ENCODE assay signal across 32 cellular contexts in genomic region chr18:24466766-24467165, GRCh38. TPM values are rescaled to one million over a fixed set of nuclear protein-coding genes. Genes with fewer than 3 reads are reported as not detected.
"Had no signal": no experiment of that assay in that cellular context is flagged by ENCODE, and none has a peak within 500 bp of the region (broad histone marks: within the 10 kb centered on the region; RNA-seq: fewer than 3 reads in every experiment).

No MANE protein-coding gene starts in this region.

- ATAC-seq: esophagus mucosa; gastrocnemius medialis; left lobe of liver; mucosa of descending colon; natural killer cell treated with Interleukin-12 subunit alpha and Interleukin-12 subunit beta and Interleukin-15 and Interleukin-18, amount 100 ng/mL, for 72 hours; psoas muscle; right cardiac atrium; stimulated activated effector memory CD8-positive, alpha-beta T cell treated with anti-CD3 and anti-CD28 coated beads, Interleukin-12 subunit alpha, Interleukin-12 subunit beta, amount 100 ng/mL, for 72 hours had no signal

- H3K9me3 ChIP-seq: gastrocnemius medialis, mucosa of descending colon, ovary, psoas muscle, sigmoid colon, stomach, thyroid gland, vagina had no signal

- H3K4me1 ChIP-seq: gastrocnemius medialis, psoas muscle, sigmoid colon, stomach, thyroid gland, vagina had no signal

- H3K27ac ChIP-seq: dorsolateral prefrontal cortex, epithelial cell of prostate, gastrocnemius medialis, ovary, psoas muscle, sigmoid colon, stomach, thyroid gland, vagina had no signal

- H3K4me3 ChIP-seq: dorsolateral prefrontal cortex, gastrocnemius medialis, lung, mucosa of descending colon, ovary, psoas muscle, sigmoid colon, stomach, thyroid gland, vagina had no signal

- H3K36me3 ChIP-seq: gastrocnemius medialis, ovary, sigmoid colon, stomach, thyroid gland, vagina had no signal

- DNase-seq: dorsolateral prefrontal cortex; effector CD4-positive, alpha-beta T cell; foreskin fibroblast; gastrocnemius medialis; head of caudate nucleus; mesenchymal stem cell; mucosa of descending colon; naive B cell; nucleus accumbens; ovary; posterior cingulate gyrus; psoas muscle; right cardiac atrium; sigmoid colon; stimulated activated CD4-positive, alpha-beta T cell treated with anti-CD3 and anti-CD28 coated beads, Interleukin-2, amount 100 ng/mL, for 24 hours; stimulated activated CD4-positive, alpha-beta T cell treated with anti-CD3 and anti-CD28 coated beads, Interleukin-4, amount 100 ng/mL, for 24 hours; stimulated activated naive CD4-positive, alpha-beta T cell treated with Interleukin-2 at 50 U/mL for 16 hours; stomach; thyroid gland; trophoblast cell had no signal

- H3K27me3 ChIP-seq: dorsolateral prefrontal cortex, gastrocnemius medialis, ovary, sigmoid colon, stomach, thyroid gland, vagina had no signal

RNA-seq across cellular contexts. Expression of gene HRH4, which starts 6.3 kb away (rescaled TPM):
- total RNA-seq: gastrocnemius medialis, glomerular endothelial cell, mesothelial cell of epicardium, ovary, right cardiac atrium, skeletal muscle tissue, temporal lobe, thyroid gland, ureter, vagina had no signal
- polyA plus RNA-seq: right cardiac atrium had no signal
